Comparison of ENCODE assay signal across 8 cellular contexts in genomic region chr3:142724682-142725351, GRCh38. TPM values are rescaled to one million over a fixed set of nuclear protein-coding genes. Genes with fewer than 3 reads are reported as not detected.
DNase-seq lines count a peak whose midpoint lies in the region; ATAC-seq and TF ChIP-seq lines count a peak whose summit lies in the region.

No MANE protein-coding gene starts in this region.

- H4K20me1 ChIP-seq in BLaER1 (0 out of 2 replicates have a peak, but pooled peaks cover 7% of the 10 kb centered on the region), SK-N-SH (ENCODE audit: insufficient read depth) (no peaks in the 10 kb centered on the region)

- H3K4me3 ChIP-seq in BLaER1 (peak overlapping the region; percentile 94), SK-N-SH (ENCODE audit: low read depth in 2 of 2, low read length in 1 of 2) (peak overlapping the region; percentile 96 to 99)

- TF ChIP-seq CTCF in SK-N-SH (IDR thresholded peaks at IDR 0.05) = peak; percentile 39

- no peaks in the 10 kb centered on the region for H3F3A ChIP-seq in SK-N-SH (replicated peaks; ENCODE audit: insufficient read depth)

- ATAC-seq in GM19372 (IDR thresholded peaks at IDR 0.05; ENCODE audit: low read depth, unreplicated experiment) = peak; percentile 13

- no peak for TF ChIP-seq RAD21 in SK-N-SH (IDR thresholded peaks at IDR 0.05; ENCODE audit: low read length)

- H3K4me1 ChIP-seq in BLaER1 (peaks cover 15% of the 10 kb centered on the region), SK-N-SH (ENCODE audit: control insufficient read depth in 1 of 2, insufficient read depth in 2 of 2, low read depth in 1 of 2, low read length in 1 of 2) (peaks cover 0 to 2% of the 10 kb centered on the region in 2 experiments; a peak in 1 of 4 replicates)

- H3K9ac ChIP-seq in BLaER1 (peak overlapping the region; percentile 83), SK-N-SH (peak overlapping the region; percentile 81)

- peaks cover 8% of the 10 kb centered on the region; the same call in 1 of the 2 replicates for H3K27me3 ChIP-seq in BLaER1
- no peaks in the 10 kb centered on the region for H3K27me3 ChIP-seq in SK-N-SH (ENCODE audit: insufficient read depth)

- no peaks in the 10 kb centered on the region for H3K36me3 ChIP-seq in BLaER1
- H3K36me3 ChIP-seq in SK-N-SH (replicated peaks in 1 of 2; ENCODE audit: control insufficient read depth in 1 of 2, insufficient read depth in 2 of 2, low read length in 1 of 2) = peaks cover 5 to 8% of the 10 kb centered on the region in 2 experiments

- H2AFZ ChIP-seq in SK-N-SH (ENCODE audit: low read depth) = peak overlapping the region; percentile 53

- TF ChIP-seq EP300 in SK-N-SH (IDR thresholded peaks at IDR 0.05; ENCODE audit: borderline replicate concordance in 1 of 2, low read depth in 1 of 2, low read length in 1 of 2) = no peak

- WGBS in SK-N-SH (ENCODE audit: low lambda C conversion rate) = 2% methylated on average over 28 of the region's 35 CpGs

- CTCF ChIA-PET in SK-N-SH (lab: Yijun Ruan, JAX) = interaction anchor here (1.3 to 3.2 kb wide), 2 partner anchors 19 to 144 kb away, joined by 3 to 12 read pairs; no protein-coding TSS in a partner anchor

- H3K9me3 ChIP-seq in BLaER1 (no peaks in the 10 kb centered on the region), SK-N-SH (no peaks in the 10 kb centered on the region)

- peaks cover 48% of the 10 kb centered on the region for H3K79me2 ChIP-seq in SK-N-SH (ENCODE audit: insufficient read depth)

- H3K27ac ChIP-seq in BLaER1 (peak overlapping the region; percentile 83), SK-N-SH (ENCODE audit: low read depth in 2 of 2, low read length in 1 of 2) (peak overlapping the region; percentile 74 to 94), cingulate gyrus (ENCODE audit: low read depth, low read length) (peak overlapping the region; percentile 79)

- DNase-seq in HPDE6-E6E7 (ENCODE audit: extremely low spot score) = peak; percentile 32
- peak; percentile 71 for DNase-seq in SK-N-SH
- peak; percentile 45 for DNase-seq in kidney glomerular epithelial cell (lab: John Stamatoyannopoulos, UW)
- peak; percentile 47 for DNase-seq in stimulated activated CD4-positive, alpha-beta T cell treated with anti-CD3 and anti-CD28 coated beads, Interleukin-15, amount 100 ng/mL, for 24 hours
- no peak for DNase-seq in MV-4-11 (lab: John Stamatoyannopoulos, UW)

- peak overlapping the region; percentile 96 for H3K4me2 ChIP-seq in BLaER1
- H3K4me2 ChIP-seq in SK-N-SH = peak overlapping the region; percentile 84

- no peaks in the 10 kb centered on the region for H3K9me2 ChIP-seq in SK-N-SH

- POLR2A ChIA-PET in SK-N-SH (lab: Yijun Ruan, JAX) = interaction anchor here (0.6 kb wide), 1 partner anchor 146 kb away, joined by 4 read pairs; the partner anchor contains the start of gene ATR

TF ChIP-seq in SK-N-SH, 30 proteins besides CTCF, POLR2A, EP300 and RAD21:
- TF ChIP-seq CHD2 (IDR thresholded peaks at IDR 0.05; ENCODE audit: low read length, partially characterized antibody) = peak; percentile 22
- no peak for TF ChIP-seq FOXM1 (IDR thresholded peaks at IDR 0.05; ENCODE audit: low read depth)
- TF ChIP-seq TCF12 (IDR thresholded peaks at IDR 0.05) = no peak

RNA-seq across cellular contexts. Expression of gene TRPC1, which starts 1.0 kb away (rescaled TPM):
- 9.6 and 13.4 TPM in 2 replicates for polyA plus RNA-seq in SK-N-SH (2012; rRNA removed)
- 12.0 and 13.5 TPM in 2 replicates for polyA plus RNA-seq in SK-N-SH (2012; cell fraction: cytosol; rRNA removed)
- 14.4 and 27.3 TPM in 2 replicates for polyA plus RNA-seq in SK-N-SH (2012; cell fraction: nucleus; rRNA removed)
